21 cellular contexts compared by ENCODE assay signal in the genomic region with DNA sequence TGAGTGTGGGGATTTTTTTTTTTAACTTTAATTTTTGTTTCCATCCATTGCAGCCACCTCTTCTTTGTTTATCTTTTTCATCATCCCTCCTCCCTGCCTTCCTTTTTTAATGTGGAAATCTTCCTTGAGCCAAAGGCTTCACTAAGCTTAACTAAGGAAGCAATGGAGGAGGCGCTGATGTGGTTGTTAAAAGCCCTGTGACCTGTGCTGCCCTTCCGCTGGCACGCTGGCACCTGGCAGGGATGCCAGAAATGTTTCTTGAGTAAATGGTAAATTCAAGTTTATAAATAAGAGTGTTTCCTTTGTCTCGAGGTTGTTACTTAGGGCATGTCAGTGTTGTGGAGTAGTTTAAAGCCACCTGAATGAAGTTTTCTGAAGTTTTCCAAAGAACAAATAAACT.
DNase-seq lines count a peak whose midpoint lies in the region; ATAC-seq and TF ChIP-seq lines count a peak whose summit lies in the region.
"Had no signal": no experiment of that assay in that cellular context is flagged by ENCODE, and none has a peak within 500 bp of the region (broad histone marks: within the 10 kb centered on the region; RNA-seq: fewer than 3 reads in every experiment).

No MANE protein-coding gene starts in this region.

- no peaks in the 10 kb centered on the region for H3K27me3 Mint-ChIP-seq in activated CD8-positive, alpha-beta T cell treated with anti-CD3 and anti-CD28 coated beads, Interleukin-2, amount 10 ng/mL, durations not matched to agents 7 days and 5 days (ENCODE audit: low read depth)
- peaks cover 0 to 3% (median 2%) of the 10 kb centered on the region in 3 donors for H3K27me3 Mint-ChIP-seq in immature natural killer cell (ENCODE audit: low read depth in 3 of 3)

- POLR2A ChIA-PET in activated CD8-positive, alpha-beta T cell treated with anti-CD3 and anti-CD28 coated beads, Interleukin-2, amount 10 ng/mL, durations not matched to agents 7 days and 5 days (lab: Charles Lee) = interaction anchor here (0.7 to 4.1 kb wide), 8 partner anchors 10 to 69 kb away, joined by 3 to 28 read pairs (median 5); a partner anchor contains a TSS

- peak overlapping the region; percentile 79 for H3K27ac ChIP-seq in left ventricle myocardium inferior (replicated peaks)
- H3K27ac ChIP-seq in heart left ventricle = peak overlapping the region in 2 of 12 donors; percentile 64 to 87
- peak overlapping the region; percentile 81 for H3K27ac ChIP-seq in upper lobe of right lung
- H3K27ac ChIP-seq: hepatocyte had no signal

- ATAC-seq in heart left ventricle (no peak), upper lobe of right lung (no peak), sciatic nerve (no peak)
- ATAC-seq in activated CD8-positive, alpha-beta T cell treated with anti-CD3 and anti-CD28 coated beads, Interleukin-2, amount 10 ng/mL, durations not matched to agents 7 days and 5 days = no peak

- H3K27ac Mint-ChIP-seq in activated CD8-positive, alpha-beta T cell treated with anti-CD3 and anti-CD28 coated beads, Interleukin-2, amount 10 ng/mL, durations not matched to agents 7 days and 5 days = peak overlapping the region; percentile 93
- peak overlapping the region; percentile 44 to 96 (median 82) for H3K27ac Mint-ChIP-seq in immature natural killer cell

- H3K36me3 ChIP-seq in left ventricle myocardium inferior = peaks cover 30% of the 10 kb centered on the region
- H3K36me3 ChIP-seq in heart left ventricle = peaks cover 0 to 58% (median 28%) of the 10 kb centered on the region in 9 donors
- peaks cover 6% of the 10 kb centered on the region for H3K36me3 ChIP-seq in upper lobe of right lung
- H3K36me3 ChIP-seq: breast epithelium, right atrium auricular region had no signal

- no peaks in the 10 kb centered on the region for H3K9me3 Mint-ChIP-seq in activated CD8-positive, alpha-beta T cell treated with anti-CD3 and anti-CD28 coated beads, Interleukin-2, amount 10 ng/mL, durations not matched to agents 7 days and 5 days (ENCODE audit: insufficient read depth)
- H3K9me3 Mint-ChIP-seq in immature natural killer cell = no peaks in the 10 kb centered on the region

- H3K9me3 ChIP-seq in left ventricle myocardium inferior (replicated peaks) = no peaks in the 10 kb centered on the region
- no peaks in the 10 kb centered on the region for H3K9me3 ChIP-seq in heart left ventricle
- H3K9me3 ChIP-seq in upper lobe of right lung = no peaks in the 10 kb centered on the region
- H3K9me3 ChIP-seq: breast epithelium, right atrium auricular region had no signal

- peak overlapping the region; percentile 7 for H3K4me3 Mint-ChIP-seq in activated CD8-positive, alpha-beta T cell treated with anti-CD3 and anti-CD28 coated beads, Interleukin-2, amount 10 ng/mL, durations not matched to agents 7 days and 5 days
- no peak overlapping the region for H3K4me3 Mint-ChIP-seq in immature natural killer cell

- DNase-seq in left ventricle myocardium inferior (no peak), heart left ventricle (no peak), immature natural killer cell (no peak), upper lobe of right lung (no peak), NCI-H69 (lab: John Stamatoyannopoulos, UW) (no peak), sciatic nerve (ENCODE audit: low spot score) (no peak), RKO (ENCODE audit: low spot score) (no peak)
- no peak for DNase-seq in activated CD8-positive, alpha-beta T cell treated with anti-CD3 and anti-CD28 coated beads, Interleukin-2, amount 10 ng/mL, durations not matched to agents 7 days and 5 days
- DNase-seq: activated CD4-positive, alpha-beta T cell treated with anti-CD3 and anti-CD28 coated beads, Interleukin-2, amount 50 U/mL, for 4 hours; activated gamma-delta T cell; Calu3; H7; kidney glomerular epithelial cell; NCI-H1436 treated with DMSO at 0.1 percent for 48 hours; NCI-H2227 treated with DMSO at 0.1 percent for 48 hours; occipital lobe; SHP77; T1000 had no signal

- 63 to 76% (median 68%) methylated on average over 4 of the region's 4 CpGs for WGBS in heart left ventricle, 4 donors

- H3K27me3 ChIP-seq in left ventricle myocardium inferior (ENCODE audit: low read depth) (no peaks in the 10 kb centered on the region), heart left ventricle (no peaks in the 10 kb centered on the region), upper lobe of right lung (no peaks in the 10 kb centered on the region)
- H3K27me3 ChIP-seq: breast epithelium, hepatocyte, right atrium auricular region had no signal

- TF ChIP-seq CTCF in left ventricle myocardium inferior (IDR thresholded peaks at IDR 0.05; ENCODE audit: borderline replicate concordance) (no peak), heart left ventricle (IDR thresholded peaks at IDR 0.05) (no peak), upper lobe of right lung (IDR thresholded peaks at IDR 0.05) (no peak)

- H3K4me3 ChIP-seq in left ventricle myocardium inferior (no peak overlapping the region), heart left ventricle (no peak overlapping the region), upper lobe of right lung (no peak overlapping the region)
- H3K4me3 ChIP-seq: breast epithelium, hepatocyte, right atrium auricular region had no signal

- H3K4me1 ChIP-seq in left ventricle myocardium inferior = peaks cover 50% of the 10 kb centered on the region
- peaks cover 8 to 49% (median 30%) of the 10 kb centered on the region in 12 donors for H3K4me1 ChIP-seq in heart left ventricle
- peaks cover 46% of the 10 kb centered on the region for H3K4me1 ChIP-seq in upper lobe of right lung
- H3K4me1 ChIP-seq: breast epithelium had no signal

- CTCF ChIA-PET in activated CD8-positive, alpha-beta T cell treated with anti-CD3 and anti-CD28 coated beads, Interleukin-2, amount 10 ng/mL, durations not matched to agents 7 days and 5 days (lab: Charles Lee) = interaction anchor here (0.8 to 3.4 kb wide), 10 partner anchors 26 to 287 kb away, joined by 3 to 19 read pairs (median 5); no protein-coding TSS in a partner anchor

- TF ChIP-seq POLR2A in heart left ventricle (IDR thresholded peaks at IDR 0.05) = no peak

- peaks cover 79% of the 10 kb centered on the region for H3K4me1 Mint-ChIP-seq in activated CD8-positive, alpha-beta T cell treated with anti-CD3 and anti-CD28 coated beads, Interleukin-2, amount 10 ng/mL, durations not matched to agents 7 days and 5 days (ENCODE audit: low read depth)
- peaks cover 52 to 59% of the 10 kb centered on the region in 2 donors for H3K4me1 Mint-ChIP-seq in immature natural killer cell

- intact Hi-C loops in left ventricle myocardium inferior (cut with micrococcal nuclease) = no loop called here
- intact Hi-C loops in heart left ventricle (cut with DNase I) = loop anchor here in 8 of 10 donors (5.0 to 10.0 kb wide), 5 partner anchors 37 to 274 kb away; a partner anchor contains a TSS
- intact Hi-C loops in upper lobe of right lung (cut with DNase I) = no loop called here
- intact Hi-C loops in sciatic nerve (cut with DNase I) = no loop called here

- peaks cover 79% of the 10 kb centered on the region for H3K36me3 Mint-ChIP-seq in activated CD8-positive, alpha-beta T cell treated with anti-CD3 and anti-CD28 coated beads, Interleukin-2, amount 10 ng/mL, durations not matched to agents 7 days and 5 days (ENCODE audit: low read depth)
- H3K36me3 Mint-ChIP-seq in immature natural killer cell = peaks cover 3 to 16% (median 12%) of the 10 kb centered on the region in 3 donors

Comparison
In these comparisons a context has a peak if more than half of its experiments do, and no peak if none do; other contexts are left out.
1. intact Hi-C loops: an anchor here in heart left ventricle (5.0 to 10.0 kb wide); none called in left ventricle myocardium inferior, upper lobe of right lung and sciatic nerve.